ENCODE assay signal across 15 cellular contexts in genomic region chr1:81327103-81327728, GRCh38.
DNase-seq lines count a peak whose midpoint lies in the region; TF ChIP-seq lines count a peak whose summit lies in the region.
"Had no signal": no experiment of that assay in that cellular context is flagged by ENCODE, and none has a peak within 500 bp of the region (broad histone marks: within the 10 kb centered on the region; RNA-seq: fewer than 3 reads in every experiment).

No MANE protein-coding gene starts in this region.

- H3K36me3 ChIP-seq in SK-N-SH (replicated peaks in 1 of 2; ENCODE audit: control insufficient read depth in 1 of 2, insufficient read depth in 2 of 2, low read length in 1 of 2) (no peaks in the 10 kb centered on the region), mesendoderm (ENCODE audit: control insufficient read depth, insufficient read depth, low read length) (no peaks in the 10 kb centered on the region), transverse colon (no peaks in the 10 kb centered on the region)
- H3K36me3 ChIP-seq: BLaER1, HAP-1 had no signal

- no peak overlapping the region for H3K9ac ChIP-seq in SK-N-SH
- H3K9ac ChIP-seq in mesendoderm (ENCODE audit: low read length) = no peak overlapping the region
- H3K9ac ChIP-seq: BLaER1 had no signal

- H3K79me2 ChIP-seq in SK-N-SH (ENCODE audit: insufficient read depth) (no peaks in the 10 kb centered on the region), mesendoderm (ENCODE audit: control insufficient read depth, insufficient read depth, low read length) (no peaks in the 10 kb centered on the region)

- H3K4me1 ChIP-seq in SK-N-SH (ENCODE audit: control insufficient read depth in 1 of 2, insufficient read depth in 2 of 2, low read depth in 1 of 2, low read length in 1 of 2) = peaks cover 0 to 2% of the 10 kb centered on the region in 2 experiments; a peak in 1 of 4 replicates
- peaks cover 3% of the 10 kb centered on the region for H3K4me1 ChIP-seq in mesendoderm (ENCODE audit: control insufficient read depth, low read depth, low read length)
- no peaks in the 10 kb centered on the region for H3K4me1 ChIP-seq in transverse colon
- H3K4me1 ChIP-seq: BLaER1 had no signal

- no peak overlapping the region for H3K4ac ChIP-seq in mesendoderm (ENCODE audit: low read depth, low read length)

- no peaks in the 10 kb centered on the region for H3K79me1 ChIP-seq in mesendoderm (ENCODE audit: low read length)

- no peak overlapping the region for H2AK5ac ChIP-seq in mesendoderm (ENCODE audit: low read length)

- H3K27ac ChIP-seq in SK-N-SH (ENCODE audit: low read depth in 2 of 2, low read length in 1 of 2) (no peak overlapping the region; a peak in 1 of 4 replicates), mesendoderm (ENCODE audit: low read depth, low read length) (no peak overlapping the region), transverse colon (no peak overlapping the region)
- H3K27ac ChIP-seq: BLaER1 had no signal

- no peak overlapping the region for H4K5ac ChIP-seq in mesendoderm (ENCODE audit: low read length)

- POLR2A ChIA-PET in SK-N-SH (lab: Yijun Ruan, JAX) = no interaction called here

- no peak overlapping the region for H3K4me3 ChIP-seq in SK-N-SH (ENCODE audit: low read depth in 2 of 2, low read length in 1 of 2)
- H3K4me3 ChIP-seq in mesendoderm (ENCODE audit: low read length) = no peak overlapping the region
- H3K4me3 ChIP-seq in transverse colon = no peak overlapping the region
- H3K4me3 ChIP-seq: BLaER1, HAP-1 had no signal

- intact Hi-C loops in transverse colon (cut with DNase I; ENCODE audit: low total_unique reads) = no loop called here

- TF ChIP-seq CTCF in SK-N-SH (IDR thresholded peaks at IDR 0.05) (no peak), transverse colon (IDR thresholded peaks at IDR 0.05) (no peak)

- 50% methylated on average over 6 of the region's 6 CpGs for WGBS in SK-N-SH (ENCODE audit: low lambda C conversion rate)
- no CpG with 5 or more reads among the region's 6 CpGs for WGBS in mesendoderm (ENCODE audit: extremely low coverage, insufficient coverage, low lambda C conversion rate)
- 78 to 80% methylated on average over 6 of the region's 6 CpGs for WGBS in transverse colon (ENCODE audit: low coverage in 1 of 2), 2 donors

- H3K4me2 ChIP-seq in SK-N-SH (no peak overlapping the region), mesendoderm (ENCODE audit: low read length) (no peak overlapping the region)
- H3K4me2 ChIP-seq: BLaER1 had no signal

- no peaks in the 10 kb centered on the region for H3K9me3 ChIP-seq in SK-N-SH
- no peaks in the 10 kb centered on the region for H3K9me3 ChIP-seq in transverse colon
- H3K9me3 ChIP-seq: BLaER1, HAP-1 had no signal

- no peaks in the 10 kb centered on the region for H4K20me1 ChIP-seq in SK-N-SH (ENCODE audit: insufficient read depth)
- H4K20me1 ChIP-seq: BLaER1 had no signal

- TF ChIP-seq RAD21 in SK-N-SH (IDR thresholded peaks at IDR 0.05; ENCODE audit: low read length) = 0 out of 2 replicates have a peak, but pooled peaks have one; percentile 6

- CTCF ChIA-PET in SK-N-SH (lab: Yijun Ruan, JAX) = no interaction called here

- no peaks in the 10 kb centered on the region for H3K9me2 ChIP-seq in SK-N-SH

- H2BK15ac ChIP-seq in mesendoderm (replicated peaks; ENCODE audit: low read depth) = no peak overlapping the region

- H3K18ac ChIP-seq in mesendoderm (ENCODE audit: low read length) = peak overlapping the region; percentile 10

- H3K56ac ChIP-seq in mesendoderm (ENCODE audit: low read length) = no peak overlapping the region

- no peak overlapping the region for H4K8ac ChIP-seq in mesendoderm (ENCODE audit: low read depth, low read length)

- peak in 1 of 2 experiments; percentile 30; a peak in 1 of 4 replicates for TF ChIP-seq EP300 in SK-N-SH (IDR thresholded peaks at IDR 0.05; ENCODE audit: borderline replicate concordance in 1 of 2, low read depth in 1 of 2, low read length in 1 of 2)
- no peak for TF ChIP-seq EP300 in transverse colon (IDR thresholded peaks at IDR 0.05; ENCODE audit: low read depth)

- H3K23ac ChIP-seq in mesendoderm (ENCODE audit: low read length) = no peak overlapping the region

- no peak overlapping the region for H2BK5ac ChIP-seq in mesendoderm (ENCODE audit: low read length)

- DNase-seq in NCI-H2227 treated with DMSO at 0.1 percent for 48 hours (lab: John Stamatoyannopoulos, UW) = peak; percentile 51
- DNase-seq in NCI-H2227 (lab: John Stamatoyannopoulos, UW; ENCODE audit: unreplicated experiment) = no peak
- no peak for DNase-seq in SK-N-SH
- no peak for DNase-seq in mesendoderm
- no peak for DNase-seq in inferior parietal cortex (ENCODE audit: extremely low spot score)
- DNase-seq in transverse colon = no peak
- no peak for DNase-seq in DMS53 treated with DMSO at 0.1 percent for 48 hours (lab: John Stamatoyannopoulos, UW; ENCODE audit: unreplicated experiment)
- DNase-seq: 8988T; CD4-positive, alpha-beta memory T cell; DMS153; DMS79 treated with DMSO at 0.1 percent for 48 hours; GF-D8; GOT3 had no signal

- H2BK120ac ChIP-seq in mesendoderm (ENCODE audit: low read depth, low read length) = no peak overlapping the region

- H3F3A ChIP-seq in SK-N-SH (replicated peaks; ENCODE audit: insufficient read depth) = no peaks in the 10 kb centered on the region

- in situ Hi-C loops in transverse colon (cut with MboI; ENCODE audit: low pct_ligation_motif_present in 1 of 4, low pct_unique_long_range_greater_than_20kb in 1 of 4, low sequenced_read_pairs in 3 of 4) = no loop called here

- TF ChIP-seq POLR2A in transverse colon (IDR thresholded peaks at IDR 0.05) = no peak

- H3K27me3 ChIP-seq in SK-N-SH (ENCODE audit: insufficient read depth) = no peaks in the 10 kb centered on the region
- H3K27me3 ChIP-seq in mesendoderm (ENCODE audit: insufficient read depth, low read length, poor library complexity) = no peaks in the 10 kb centered on the region
- H3K27me3 ChIP-seq in transverse colon = no peaks in the 10 kb centered on the region
- H3K27me3 ChIP-seq: BLaER1 had no signal

- H2AFZ ChIP-seq in SK-N-SH (ENCODE audit: low read depth) = no peak overlapping the region

TF ChIP-seq in SK-N-SH, 30 proteins besides CTCF, POLR2A, EP300 and RAD21:
- TF ChIP-seq PBX3 (IDR thresholded peaks at IDR 0.05) (no peak), GATA2 (CRISPR knock-in tag; IDR thresholded peaks at IDR 0.05) (peak; percentile 74), TEAD4 (IDR thresholded peaks at IDR 0.05; ENCODE audit: borderline replicate concordance, insufficient read depth) (no peak), ZBTB33 (IDR thresholded peaks at IDR 0.05; ENCODE audit: borderline replicate concordance, low read depth) (no peak), TCF12 (IDR thresholded peaks at IDR 0.05) (no peak)
